In genomic region chrX:3712080-3712869, GRCh38 we compare ENCODE assay signal across 8 cellular contexts. TPM values are rescaled to one million over a fixed set of nuclear protein-coding genes. Genes with fewer than 3 reads are reported as not detected.
DNase-seq lines count a peak whose midpoint lies in the region; ATAC-seq and TF ChIP-seq lines count a peak whose summit lies in the region.

No MANE protein-coding gene starts in this region.

- TF ChIP-seq CTCF in foreskin fibroblast (IDR thresholded peaks at IDR 0.05; ENCODE audit: low read depth, low read length): no peak
- TF ChIP-seq CTCF in prostate gland (IDR thresholded peaks at IDR 0.05): no peak

- no peak for TF ChIP-seq POLR2A in prostate gland (IDR thresholded peaks at IDR 0.05)

- no peaks in the 10 kb centered on the region for H3K27me3 Mint-ChIP-seq in activated CD8-positive, alpha-beta memory T cell treated with anti-CD3 and anti-CD28 coated beads, Interleukin-2, amount 10 ng/mL, durations not matched to agents 7 days and 5 days

- H3K27ac Mint-ChIP-seq in activated CD8-positive, alpha-beta memory T cell treated with anti-CD3 and anti-CD28 coated beads, Interleukin-2, amount 10 ng/mL, durations not matched to agents 7 days and 5 days: peak overlapping the region; percentile 95

- peaks cover 32% of the 10 kb centered on the region for H3K4me1 Mint-ChIP-seq in activated CD8-positive, alpha-beta memory T cell treated with anti-CD3 and anti-CD28 coated beads, Interleukin-2, amount 10 ng/mL, durations not matched to agents 7 days and 5 days

- no peaks in the 10 kb centered on the region for H3K9me3 ChIP-seq in prostate gland

- peak; percentile 10 to 18 for DNase-seq in stimulated activated CD4-positive, alpha-beta T cell treated with anti-CD3 and anti-CD28 coated beads, Interleukin-2, amount 100 ng/mL, for 24 hours
- no peak for DNase-seq in stimulated activated CD4-positive, alpha-beta T cell treated with anti-CD3 and anti-CD28 coated beads, Interleukin-1b, Interleukin-23, amount 100 ng/mL, for 48 hours
- peak; percentile 43 for DNase-seq in activated CD8-positive, alpha-beta memory T cell treated with anti-CD3 and anti-CD28 coated beads, Interleukin-2, amount 10 ng/mL, durations not matched to agents 7 days and 5 days
- DNase-seq in foreskin fibroblast (peak in 1 of 2 donors; percentile 64), prostate gland (ENCODE audit: low spot score) (no peak), GM19238 (ENCODE audit: insufficient read length, low spot score) (no peak)

- no peaks in the 10 kb centered on the region for H3K27me3 ChIP-seq in prostate gland (replicated peaks; ENCODE audit: insufficient read depth)

- H3K4me1 ChIP-seq in prostate gland (replicated peaks): no peaks in the 10 kb centered on the region

- no peaks in the 10 kb centered on the region for H3K36me3 ChIP-seq in prostate gland

- intact Hi-C loops in prostate gland (cut with DNase I): no loop called here

- ATAC-seq in HG03354 (IDR thresholded peaks at IDR 0.05; ENCODE audit: poor library complexity, severe bottlenecking, unreplicated experiment) (peak; percentile 12), GM21515 (IDR thresholded peaks at IDR 0.05; ENCODE audit: unreplicated experiment) (no peak)
- ATAC-seq in activated CD8-positive, alpha-beta memory T cell treated with anti-CD3 and anti-CD28 coated beads, Interleukin-2, amount 10 ng/mL, durations not matched to agents 7 days and 5 days: no peak

- CTCF ChIA-PET in activated CD8-positive, alpha-beta memory T cell treated with anti-CD3 and anti-CD28 coated beads, Interleukin-2, amount 10 ng/mL, durations not matched to agents 7 days and 5 days (lab: Charles Lee): interaction anchor here (0.9 to 1.6 kb wide), 3 partner anchors 12 to 100 kb away, joined by 3 to 6 read pairs (median 4); no protein-coding TSS in a partner anchor

- peaks cover 10% of the 10 kb centered on the region for H3K36me3 Mint-ChIP-seq in activated CD8-positive, alpha-beta memory T cell treated with anti-CD3 and anti-CD28 coated beads, Interleukin-2, amount 10 ng/mL, durations not matched to agents 7 days and 5 days

- peak overlapping the region; percentile 95 for H3K4me3 Mint-ChIP-seq in activated CD8-positive, alpha-beta memory T cell treated with anti-CD3 and anti-CD28 coated beads, Interleukin-2, amount 10 ng/mL, durations not matched to agents 7 days and 5 days

- H3K4me3 ChIP-seq in foreskin fibroblast (ENCODE audit: low read depth in 1 of 2, low read length in 2 of 2) (peak overlapping the region; percentile 61), prostate gland (peak overlapping the region; percentile 50 to 53)

- no peaks in the 10 kb centered on the region for H3K9me3 Mint-ChIP-seq in activated CD8-positive, alpha-beta memory T cell treated with anti-CD3 and anti-CD28 coated beads, Interleukin-2, amount 10 ng/mL, durations not matched to agents 7 days and 5 days (ENCODE audit: low read depth)

- 2% methylated on average over 28 of the region's 38 CpGs for WGBS in prostate gland

- peak overlapping the region; percentile 43 to 60 for H3K27ac ChIP-seq in prostate gland

RNA-seq across cellular contexts. Expression of gene PRKX, which starts 1.2 kb away (rescaled TPM):
- 10 to 100 TPM; 76.6 to 83.6 TPM for total RNA-seq in activated CD8-positive, alpha-beta memory T cell treated with anti-CD3 and anti-CD28 coated beads, Interleukin-2, amount 10 ng/mL, durations not matched to agents 7 days and 5 days
- 10 to 100 TPM; 17.7 to 30.5 TPM for total RNA-seq in prostate gland

Comparison
In these comparisons a context has a peak if more than half of its experiments do, and no peak if none do; other contexts are left out.
1. DNase-seq: peak in stimulated activated CD4-positive, alpha-beta T cell treated with anti-CD3 and anti-CD28 coated beads, Interleukin-2, amount 100 ng/mL, for 24 hours (2 of 2) and activated CD8-positive, alpha-beta memory T cell treated with anti-CD3 and anti-CD28 coated beads, Interleukin-2, amount 10 ng/mL, durations not matched to agents 7 days and 5 days (single experiment); none in stimulated activated CD4-positive, alpha-beta T cell treated with anti-CD3 and anti-CD28 coated beads, Interleukin-1b, Interleukin-23, amount 100 ng/mL, for 48 hours (single experiment), prostate gland (single experiment) and GM19238 (single experiment).